ENCODE assay signal across 15 cellular contexts in genomic region chr17:64657610-64658125, GRCh38. TPM values are rescaled to one million over a fixed set of nuclear protein-coding genes. Genes with fewer than 3 reads are reported as not detected.
DNase-seq lines count a peak whose midpoint lies in the region; ATAC-seq, FAIRE-seq and TF ChIP-seq lines count a peak whose summit lies in the region.
"Had no signal": no experiment of that assay in that cellular context is flagged by ENCODE, and none has a peak within 500 bp of the region (broad histone marks: within the 10 kb centered on the region; RNA-seq: fewer than 3 reads in every experiment).

No MANE protein-coding gene starts in this region.

- peaks cover 40% of the 10 kb centered on the region for H3K4me1 ChIP-seq in A549
- H3K4me1 ChIP-seq in GM23338 (ENCODE audit: insufficient read depth) = peaks cover 16% of the 10 kb centered on the region
- peaks cover 47% of the 10 kb centered on the region for H3K4me1 ChIP-seq in adipocyte (ENCODE audit: control insufficient read depth, insufficient read depth, low read length)
- H3K4me1 ChIP-seq in mesenchymal stem cell (ENCODE audit: control insufficient read depth, insufficient read depth, low read depth, low read length) = peaks cover 5% of the 10 kb centered on the region
- H3K4me1 ChIP-seq: testis had no signal

- 0 out of 2 replicates have a peak, but pooled peaks cover 3% of the 10 kb centered on the region for H3K27me3 ChIP-seq in GM23338 (ENCODE audit: insufficient read depth)
- H3K27me3 ChIP-seq in adipocyte (replicated peaks; ENCODE audit: control insufficient read depth, insufficient read depth, low read length) = no peaks in the 10 kb centered on the region
- H3K27me3 ChIP-seq in mesenchymal stem cell (ENCODE audit: control insufficient read depth in 1 of 2, insufficient read depth in 1 of 2, low read length in 2 of 2) = no peaks in the 10 kb centered on the region
- H3K27me3 ChIP-seq: testis had no signal

- no peak overlapping the region for H2AK5ac ChIP-seq in mesenchymal stem cell (ENCODE audit: low read length, severe bottlenecking)

- no peak overlapping the region for H2BK5ac ChIP-seq in mesenchymal stem cell (ENCODE audit: low read depth, low read length, poor library complexity, severe bottlenecking)

- FAIRE-seq in A549 (lab: Jason Lieb, UNC) = no peak
- FAIRE-seq: TTC549 had no signal

- H3K4me2 ChIP-seq in A549 (peak overlapping the region; percentile 75; the same call in 1 of the 3 replicates), GM23338 (no peak overlapping the region), mesenchymal stem cell (ENCODE audit: low read length, poor library complexity, severe bottlenecking) (no peak overlapping the region)

- no peak overlapping the region for H3K4ac ChIP-seq in mesenchymal stem cell (ENCODE audit: low read depth in 1 of 2, low read length in 2 of 2)

- WGBS in A549 (ENCODE audit: missing lambda C conversion rate) = 82% methylated on average over 6 of the region's 6 CpGs
- 75% methylated on average over 5 of the region's 6 CpGs for WGBS in mesenchymal stem cell

- TF ChIP-seq CTCF in A549 (IDR thresholded peaks at IDR 0.05) = no peak
- no peak for TF ChIP-seq CTCF in GM23338 (conservative IDR thresholded peaks at IDR 0.05; ENCODE audit: low read depth in 2 of 2)

- H3K23ac ChIP-seq in mesenchymal stem cell (ENCODE audit: low read length in 2 of 2) = no peak overlapping the region

- CTCF ChIA-PET in A549 (lab: Yijun Ruan, JAX) = interaction anchor here (1.2 to 2.2 kb wide), 4 partner anchors 9 to 80 kb away, joined by 4 to 12 read pairs (median 8); no protein-coding TSS in a partner anchor

- no peak overlapping the region for H2BK120ac ChIP-seq in mesenchymal stem cell (ENCODE audit: low read depth, low read length)

- peaks cover 12% of the 10 kb centered on the region for H3K36me3 Mint-ChIP-seq in GM23338 (ENCODE audit: low read depth)

- H3K4me1 Mint-ChIP-seq in GM23338 = peaks cover 25% of the 10 kb centered on the region

- POLR2A ChIA-PET in A549 (lab: Yijun Ruan, JAX) = interaction anchor here (1.3 kb wide), 1 partner anchor 8 kb away, joined by 3 read pairs; no protein-coding TSS in a partner anchor

- no peaks in the 10 kb centered on the region for H3K79me1 ChIP-seq in mesenchymal stem cell (replicated peaks; ENCODE audit: low read length, poor library complexity, severe bottlenecking)

- H2AFZ ChIP-seq in GM23338 (no peak overlapping the region), mesenchymal stem cell (ENCODE audit: low read depth, low read length) (no peak overlapping the region)

- no peak overlapping the region for H2BK15ac ChIP-seq in mesenchymal stem cell (ENCODE audit: low read depth, poor library complexity, severe bottlenecking)

- no peak overlapping the region for H2BK12ac ChIP-seq in mesenchymal stem cell (ENCODE audit: low read length in 2 of 2)

- peak overlapping the region; percentile 66; the same call in 1 of the 2 replicates for H3K27ac Mint-ChIP-seq in GM23338

- H3K9ac ChIP-seq in adipocyte (ENCODE audit: low read length) = peak overlapping the region; percentile 42
- H3K9ac ChIP-seq in mesenchymal stem cell (ENCODE audit: low read length) = peak overlapping the region; percentile 97

- peaks cover 2% of the 10 kb centered on the region for H3K27me3 Mint-ChIP-seq in GM23338 (ENCODE audit: insufficient read depth, low read depth, poor library complexity)
- H3K27me3 Mint-ChIP-seq: activated naive CD4-positive, alpha-beta T cell treated with anti-CD3 and anti-CD28 coated beads, Interleukin-2, amount 50 U/mL, for 24 hours had no signal

- TF ChIP-seq EP300 in A549 (IDR thresholded peaks at IDR 0.05) = no peak

- H4K20me1 ChIP-seq in GM23338 (replicated peaks; ENCODE audit: insufficient read depth) = peaks cover 2% of the 10 kb centered on the region; the same call in 1 of the 2 replicates

- no peaks in the 10 kb centered on the region for H3K9me2 ChIP-seq in GM23338 (ENCODE audit: insufficient read depth)

- no peak overlapping the region for H3K4me3 Mint-ChIP-seq in GM23338
- H3K4me3 Mint-ChIP-seq: activated naive CD4-positive, alpha-beta T cell treated with anti-CD3 and anti-CD28 coated beads, Interleukin-2, amount 50 U/mL, for 24 hours had no signal

- H3K79me2 ChIP-seq in GM23338 (replicated peaks; ENCODE audit: insufficient read depth) = peaks cover 86% of the 10 kb centered on the region

- H3K18ac ChIP-seq in mesenchymal stem cell (ENCODE audit: low read depth in 1 of 2, low read length in 2 of 2) = no peak overlapping the region

- no peak for TF ChIP-seq RAD21 in A549 (conservative IDR thresholded peaks at IDR 0.05 in 1 of 2, IDR thresholded peaks at IDR 0.05 in 1 of 2)

- H4K91ac ChIP-seq in mesenchymal stem cell (ENCODE audit: low read length) = no peak overlapping the region

- peaks cover 5% of the 10 kb centered on the region; the same call in 1 of the 3 replicates for H3K9me3 Mint-ChIP-seq in GM23338
- H3K9me3 Mint-ChIP-seq: activated naive CD4-positive, alpha-beta T cell treated with anti-CD3 and anti-CD28 coated beads, Interleukin-2, amount 50 U/mL, for 24 hours had no signal

- no peak overlapping the region for H3K14ac ChIP-seq in mesenchymal stem cell (ENCODE audit: low read length in 2 of 2)

- H3K36me3 ChIP-seq in GM23338 (ENCODE audit: insufficient read depth) (no peaks in the 10 kb centered on the region), adipocyte (ENCODE audit: control insufficient read depth, insufficient read depth, low read length, severe bottlenecking) (no peaks in the 10 kb centered on the region), mesenchymal stem cell (ENCODE audit: control insufficient read depth in 1 of 2, insufficient read depth in 2 of 2, low read depth in 1 of 2, low read length in 2 of 2) (no peaks in the 10 kb centered on the region)

- H3K9me3 ChIP-seq in A549 (peaks cover 10% of the 10 kb centered on the region), adipocyte (ENCODE audit: control insufficient read depth, low read length) (no peaks in the 10 kb centered on the region), mesenchymal stem cell (ENCODE audit: control insufficient read depth, low read length) (peaks cover 3% of the 10 kb centered on the region)
- H3K9me3 ChIP-seq: testis had no signal

- no peak overlapping the region for H4K8ac ChIP-seq in mesenchymal stem cell (ENCODE audit: low read length)

- DNase-seq in A549 (ENCODE audit: low read depth in 1 of 2, low spot score in 1 of 2) (no peak), GM23338 (ENCODE audit: low spot score) (no peak), adipocyte (ENCODE audit: low read depth) (no peak), mesenchymal stem cell (no peak), NCI-H526 (lab: John Stamatoyannopoulos, UW) (no peak), SIG-M5 (lab: John Stamatoyannopoulos, UW) (no peak)
- DNase-seq: DMS 273 treated with DMSO at 0.1 percent for 48 hours, NCI-H1694, NCI-H69, testis had no signal

- no peak for TF ChIP-seq POLR2A in A549 (IDR thresholded peaks at IDR 0.05; ENCODE audit: low read length)

- H3F3A ChIP-seq in GM23338 (replicated peaks; ENCODE audit: low read depth) = no peaks in the 10 kb centered on the region

- H3K4me3 ChIP-seq in A549 (no peak overlapping the region), GM23338 (no peak overlapping the region), adipocyte (ENCODE audit: low read length) (peak overlapping the region; percentile 44), mesenchymal stem cell (ENCODE audit: insufficient read depth in 1 of 2, low read depth in 1 of 2, low read length in 2 of 2) (peak overlapping the region in 1 of 2 experiments; percentile 95)
- H3K4me3 ChIP-seq: skin epidermis, testis had no signal

- H3K27ac ChIP-seq in A549 = peak overlapping the region in 1 of 2 experiments; percentile 15; a peak in 1 of 6 replicates
- H3K27ac ChIP-seq in GM23338 (ENCODE audit: low read depth) = no peak overlapping the region
- peak overlapping the region; percentile 63 for H3K27ac ChIP-seq in mesenchymal stem cell (ENCODE audit: low read length, poor library complexity, severe bottlenecking)
- H3K27ac ChIP-seq: skin epidermis, testis had no signal

- ATAC-seq in A549 (no peak), GM23338 (no peak), GM18861 (IDR thresholded peaks at IDR 0.05; ENCODE audit: unreplicated experiment) (no peak), HG03139 (IDR thresholded peaks at IDR 0.05; ENCODE audit: unreplicated experiment) (no peak)

TF ChIP-seq in A549, 52 proteins besides CTCF, POLR2A, EP300 and RAD21 (continues in another document):
- TF ChIP-seq CBX2 (IDR thresholded peaks at IDR 0.05; ENCODE audit: borderline replicate concordance, low read depth) (no peak), ESRRA (IDR thresholded peaks at IDR 0.05; ENCODE audit: borderline replicate concordance, low read length) (no peak), RNF2 (IDR thresholded peaks at IDR 0.05; ENCODE audit: borderline replicate concordance, low read depth) (no peak), JUN (IDR thresholded peaks at IDR 0.05) (no peak), HDAC2 (IDR thresholded peaks at IDR 0.05) (no peak), FOSB (CRISPR knock-in tag; IDR thresholded peaks at IDR 0.05) (no peak)

TF ChIP-seq in GM23338, 12 proteins besides CTCF, POLR2A, EP300 and RAD21 (continues in another document):
- no peak for TF ChIP-seq JUNB (IDR thresholded peaks at IDR 0.05; ENCODE audit: unreplicated experiment)

RNA-seq across cellular contexts. Expression of gene SMURF2, which starts 4.4 kb away (rescaled TPM):
- polyA plus RNA-seq in A549 (2011; rRNA removed) (26.3 and 29.1 TPM in 2 replicates), A549 (2017; fragmentation: RNase III; extraction: RNeasy Plus Mini Kit Qiagen cat#74134 plus additional on column Dnase treatment) (16.7 to 21.1 TPM (median 17.6 TPM) in 3 replicates), GM23338 (2016; fragmentation: Nextera tagmentation; extraction: Ambion mirVana) (9.4 and 12.1 TPM in 2 replicates)
- polyA plus RNA-seq in A549 (2012; cell fraction: cytosol; rRNA removed) = 8.3 and 8.9 TPM in 2 replicates
- 7.0 and 11.0 TPM in 2 replicates for polyA plus RNA-seq in A549 (2012; cell fraction: nucleus; rRNA removed)
- 33.6 and 34.0 TPM in 2 replicates for polyA minus RNA-seq in A549 (2011; rRNA and poly(A)+ RNA removed)
- total RNA-seq in GM23338 (2014; rRNA removed; shearing (Covaris generic)) = 29.6 and 38.1 TPM in 2 replicates
- 127 TPM for polyA plus RNA-seq in mesenchymal stem cell (2013, experiment 1 of 2)
- 126 TPM for polyA plus RNA-seq in mesenchymal stem cell (2013, experiment 2 of 2)
